ENCODE assay signal across 13 cellular contexts in genomic region chr18:35410561-35410960, GRCh38.
DNase-seq lines count a peak whose midpoint lies in the region; ATAC-seq and TF ChIP-seq lines count a peak whose summit lies in the region.
"Had no signal": no experiment of that assay in that cellular context is flagged by ENCODE, and none has a peak within 500 bp of the region (broad histone marks: within the 10 kb centered on the region; RNA-seq: fewer than 3 reads in every experiment).

No MANE protein-coding gene starts in this region.

- H3K27ac ChIP-seq in MM.1S (ENCODE audit: low read length): no peak overlapping the region
- H3K27ac ChIP-seq: KMS-11 had no signal

- no peaks in the 10 kb centered on the region for H3K9me3 ChIP-seq in MM.1S (replicated peaks; ENCODE audit: insufficient read depth, low read length)

- no peaks in the 10 kb centered on the region for H3F3A ChIP-seq in MM.1S (ENCODE audit: insufficient read depth, low read length)

- peak; percentile 65 for ATAC-seq in GM18867 (IDR thresholded peaks at IDR 0.05; ENCODE audit: unreplicated experiment)
- peak; percentile 65 for ATAC-seq in HG02623 (IDR thresholded peaks at IDR 0.05; ENCODE audit: unreplicated experiment)
- peak; percentile 62 for ATAC-seq in HG03460 (IDR thresholded peaks at IDR 0.05; ENCODE audit: unreplicated experiment)
- peak; percentile 91 for ATAC-seq in memory B cell (ENCODE audit: low read depth)
- no peak for ATAC-seq in activated naive CD8-positive, alpha-beta T cell treated with anti-CD3 and anti-CD28 coated beads, Interleukin-2, amount 50 U/mL, for 24 hours

- no peaks in the 10 kb centered on the region for H3K4me1 ChIP-seq in MM.1S (ENCODE audit: low read length)

- H3K36me3 Mint-ChIP-seq in memory B cell: no peaks in the 10 kb centered on the region
- H3K36me3 Mint-ChIP-seq in activated naive CD8-positive, alpha-beta T cell treated with anti-CD3 and anti-CD28 coated beads, Interleukin-2, amount 50 U/mL, for 24 hours (ENCODE audit: low read depth): no peaks in the 10 kb centered on the region
- H3K36me3 Mint-ChIP-seq: CD14-positive monocyte had no signal

- H3K9me3 Mint-ChIP-seq in memory B cell: peaks cover 4% of the 10 kb centered on the region
- H3K9me3 Mint-ChIP-seq in activated naive CD8-positive, alpha-beta T cell treated with anti-CD3 and anti-CD28 coated beads, Interleukin-2, amount 50 U/mL, for 24 hours: no peaks in the 10 kb centered on the region
- H3K9me3 Mint-ChIP-seq: activated T-cell treated with anti-CD3 and anti-CD28 coated beads, Interleukin-2, amount 50 U/mL, for 24 hours; CD14-positive monocyte; endodermal cell had no signal

- H3K27ac Mint-ChIP-seq in memory B cell: peak overlapping the region; percentile 67
- H3K27ac Mint-ChIP-seq in activated naive CD8-positive, alpha-beta T cell treated with anti-CD3 and anti-CD28 coated beads, Interleukin-2, amount 50 U/mL, for 24 hours: no peak overlapping the region
- H3K27ac Mint-ChIP-seq: activated T-cell treated with anti-CD3 and anti-CD28 coated beads, Interleukin-2, amount 50 U/mL, for 24 hours; endodermal cell had no signal

- H3K27me3 Mint-ChIP-seq in memory B cell: no peaks in the 10 kb centered on the region
- peaks cover 2% of the 10 kb centered on the region for H3K27me3 Mint-ChIP-seq in activated naive CD8-positive, alpha-beta T cell treated with anti-CD3 and anti-CD28 coated beads, Interleukin-2, amount 50 U/mL, for 24 hours
- H3K27me3 Mint-ChIP-seq: activated T-cell treated with anti-CD3 and anti-CD28 coated beads, Interleukin-2, amount 50 U/mL, for 24 hours had no signal

- H3K4me3 ChIP-seq in MM.1S (ENCODE audit: low read length): no peak overlapping the region

- TF ChIP-seq CTCF in MM.1S (IDR thresholded peaks at IDR 0.05; ENCODE audit: low read length): no peak

- no peak overlapping the region for H3K4me2 ChIP-seq in MM.1S (ENCODE audit: low read depth, low read length)
- H3K4me2 ChIP-seq: KMS-11 had no signal

- H3K9me2 ChIP-seq in MM.1S (replicated peaks; ENCODE audit: insufficient read depth, low read length): no peaks in the 10 kb centered on the region

- no peaks in the 10 kb centered on the region for H3K27me3 ChIP-seq in MM.1S (replicated peaks; ENCODE audit: insufficient read depth, low read length)

- no peaks in the 10 kb centered on the region for H4K20me1 ChIP-seq in MM.1S (ENCODE audit: insufficient read depth, low read length)

- peak; percentile 40 to 56 for DNase-seq in memory B cell (ENCODE audit: low spot score in 2 of 2)
- no peak for DNase-seq in activated CD4-positive, alpha-beta T cell treated with anti-CD3 and anti-CD28 coated beads, Interleukin-2, amount 50 U/mL, for 48 hours
- no peak for DNase-seq in activated naive CD8-positive, alpha-beta T cell treated with anti-CD3 and anti-CD28 coated beads, Interleukin-2, amount 50 U/mL, for 24 hours
- no peak for DNase-seq in MM.1S
- DNase-seq in Ammon's horn (ENCODE audit: low spot score): no peak
- DNase-seq: activated T-cell treated with anti-CD3 and anti-CD28 coated beads, Interleukin-2, amount 50 U/mL, for 24 hours; endodermal cell; NCI-H2171 had no signal

- H3K9ac ChIP-seq in MM.1S (ENCODE audit: low read length): no peak overlapping the region
- H3K9ac ChIP-seq: KMS-11 had no signal

- H3K79me2 ChIP-seq in MM.1S (ENCODE audit: low read length): no peaks in the 10 kb centered on the region

- H3K4me1 Mint-ChIP-seq in memory B cell: peaks cover 49% of the 10 kb centered on the region
- peaks cover 40% of the 10 kb centered on the region for H3K4me1 Mint-ChIP-seq in activated naive CD8-positive, alpha-beta T cell treated with anti-CD3 and anti-CD28 coated beads, Interleukin-2, amount 50 U/mL, for 24 hours
- H3K4me1 Mint-ChIP-seq: endodermal cell had no signal

- no peaks in the 10 kb centered on the region for H3K36me3 ChIP-seq in MM.1S (replicated peaks; ENCODE audit: insufficient read depth, low read length)

- H2AFZ ChIP-seq in MM.1S (ENCODE audit: low read length): no peak overlapping the region

- H3K4me3 Mint-ChIP-seq in memory B cell: peak overlapping the region; percentile 47
- no peak overlapping the region for H3K4me3 Mint-ChIP-seq in activated naive CD8-positive, alpha-beta T cell treated with anti-CD3 and anti-CD28 coated beads, Interleukin-2, amount 50 U/mL, for 24 hours
- H3K4me3 Mint-ChIP-seq: activated T-cell treated with anti-CD3 and anti-CD28 coated beads, Interleukin-2, amount 50 U/mL, for 24 hours; endodermal cell had no signal

Comparison
In these comparisons a context has a peak if more than half of its experiments do, and no peak if none do; other contexts are left out.
1. DNase-seq: peak in memory B cell (2 of 2); none in activated CD4-positive, alpha-beta T cell treated with anti-CD3 and anti-CD28 coated beads, Interleukin-2, amount 50 U/mL, for 48 hours (0 of 2), activated naive CD8-positive, alpha-beta T cell treated with anti-CD3 and anti-CD28 coated beads, Interleukin-2, amount 50 U/mL, for 24 hours (single experiment), MM.1S (single experiment) and Ammon's horn (single experiment).